Comparison of ENCODE assay signal across 26 cellular contexts in the genomic region with DNA sequence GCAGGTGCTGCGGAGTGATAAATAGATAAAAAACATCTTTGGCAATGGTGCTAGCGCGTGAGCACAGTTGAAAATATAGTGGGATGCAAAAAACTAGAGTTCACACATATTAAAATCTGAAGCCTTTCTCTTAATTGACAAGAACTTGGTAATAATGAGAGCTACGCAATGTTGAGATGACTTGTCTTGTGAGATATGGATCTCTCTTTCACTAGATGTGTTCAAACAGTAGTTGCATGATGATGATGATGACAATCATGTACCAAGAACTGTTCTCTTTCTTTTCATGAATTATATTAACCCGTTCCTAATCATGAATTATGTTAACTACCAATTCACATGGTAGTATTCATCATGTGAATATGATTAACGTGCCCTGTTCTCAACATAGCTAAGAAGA.
"Had no signal": no experiment of that assay in that cellular context is flagged by ENCODE, and none has a peak within 500 bp of the region (broad histone marks: within the 10 kb centered on the region; RNA-seq: fewer than 3 reads in every experiment).

No MANE protein-coding gene starts in this region.

- H3K27ac ChIP-seq: neutrophil, pancreas, prostate gland, right lobe of liver, sigmoid colon, spleen, suprapubic skin, testis, tibial artery, upper lobe of right lung, vagina had no signal

- H3K36me3 ChIP-seq: neutrophil, pancreas, prostate gland, right lobe of liver, sigmoid colon, spleen, suprapubic skin, tibial artery, transverse colon, upper lobe of right lung, vagina had no signal

- H3K4me1 ChIP-seq: pancreas, prostate gland, right lobe of liver, sigmoid colon, spleen, suprapubic skin, testis, tibial artery, upper lobe of right lung, vagina had no signal

- H3K9me3 ChIP-seq: neutrophil, pancreas, prostate gland, right lobe of liver, sigmoid colon, suprapubic skin, testis, tibial artery, transverse colon, upper lobe of right lung, vagina had no signal

- FAIRE-seq: small intestine had no signal

- H3K27me3 ChIP-seq: neutrophil, pancreas, right lobe of liver, sigmoid colon, suprapubic skin, testis, tibial artery, transverse colon, upper lobe of right lung, vagina had no signal

- H3K4me3 ChIP-seq: pancreas, prostate gland, right lobe of liver, sigmoid colon, spleen, suprapubic skin, testis, tibial artery, transverse colon, upper lobe of right lung, vagina had no signal

- DNase-seq: naive B cell; naive thymus-derived CD8-positive, alpha-beta T cell; nucleus accumbens; pancreas; right cardiac atrium; sigmoid colon; spleen; stimulated activated CD4-positive, alpha-beta T cell treated with anti-CD3 and anti-CD28 coated beads, Interleukin-12 subunit alpha, Interleukin-12 subunit beta, amount 100 ng/mL, for 4 hours; stimulated activated CD4-positive, alpha-beta T cell treated with anti-CD3 and anti-CD28 coated beads, Interleukin-1b, Interleukin-23, amount 100 ng/mL, for 48 hours; stimulated activated CD4-positive, alpha-beta T cell treated with anti-CD3 and anti-CD28 coated beads, Interleukin-4, amount 100 ng/mL, for 1 hour; stimulated activated CD4-positive, alpha-beta T cell treated with anti-CD3 and anti-CD28 coated beads, Interleukin-4, amount 100 ng/mL, for 4 hours; stimulated activated CD8-positive, alpha-beta memory T cell treated with anti-CD3 and anti-CD28 coated beads, Interleukin-4, amount 100 ng/mL, for 48 hours; stimulated activated naive B cell treated with anti-CD40 and anti-IgM and Interleukin-4, amounts not matched to agents 10 μg/mL and 1 μg/mL and 100 μg/mL, for 72 hours; stimulated activated naive CD4-positive, alpha-beta T cell treated with Interleukin-2 at 50 U/mL for 16 hours; stimulated activated naive CD8-positive, alpha-beta T cell treated with anti-CD3 and anti-CD28 coated beads, Interleukin-15, amount 100 ng/mL, for 72 hours; substantia nigra; testis; tibial artery; upper lobe of right lung had no signal

- ATAC-seq: naive thymus-derived CD8-positive, alpha-beta T cell; pancreas; right cardiac atrium; stimulated activated naive B cell treated with anti-CD40 and anti-IgM and Interleukin-4, amounts not matched to agents 10 μg/mL and 1 μg/mL and 100 μg/mL, for 72 hours; stimulated activated naive CD8-positive, alpha-beta T cell treated with anti-CD3 and anti-CD28 coated beads, Interleukin-15, amount 100 ng/mL, for 72 hours; upper lobe of right lung had no signal
